In the genomic region with DNA sequence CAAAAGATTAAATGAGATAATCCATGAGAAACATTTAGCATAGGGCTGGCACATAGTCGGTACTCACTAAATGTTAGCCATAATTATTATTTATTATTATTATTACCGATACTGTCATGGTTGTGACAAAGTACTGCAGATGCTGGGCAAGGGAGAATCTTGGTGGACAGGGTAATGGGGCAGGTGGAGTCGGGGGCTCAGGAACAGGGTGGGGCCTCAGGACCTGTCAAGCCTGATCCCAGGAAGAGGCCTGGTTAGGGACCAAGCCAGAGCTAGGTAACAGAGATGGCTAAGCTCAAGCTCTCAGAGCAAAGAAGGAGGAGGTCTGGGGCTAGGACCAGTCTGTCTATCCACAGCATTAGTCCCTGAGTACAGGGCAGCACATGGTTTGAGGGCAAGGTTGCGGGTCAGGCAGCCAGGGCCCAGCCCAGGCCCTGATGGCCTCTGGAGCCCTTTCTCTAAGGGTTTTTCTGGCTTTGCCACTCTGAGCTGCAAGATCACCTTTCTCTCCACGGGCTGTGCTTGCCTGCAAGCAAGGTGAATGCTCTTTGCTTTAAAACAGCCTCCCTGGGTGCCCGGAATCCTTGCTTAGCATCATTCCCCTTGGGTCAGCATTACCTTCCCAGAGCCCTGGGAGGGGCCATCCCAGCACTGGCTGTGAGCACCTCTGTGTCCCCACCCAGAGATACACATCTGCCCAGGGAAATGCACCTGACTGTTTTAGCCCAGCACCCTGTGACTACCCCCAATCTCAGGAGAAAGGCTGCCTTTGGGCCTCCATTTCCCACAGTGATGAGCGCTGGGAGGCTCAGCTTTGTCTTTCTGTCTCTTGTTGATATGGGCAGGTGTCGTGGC, we compare ENCODE assay signal across 17 cellular contexts.
DNase-seq lines count a peak whose midpoint lies in the region; ATAC-seq and TF ChIP-seq lines count a peak whose summit lies in the region.
"Had no signal": no experiment of that assay in that cellular context is flagged by ENCODE, and none has a peak within 500 bp of the region (broad histone marks: within the 10 kb centered on the region; RNA-seq: fewer than 3 reads in every experiment).

No MANE protein-coding gene starts in this region.

- no peaks in the 10 kb centered on the region for H3K36me3 ChIP-seq in IMR-90 (ENCODE audit: control insufficient read depth, insufficient read depth, low read length)

- no peak for ATAC-seq in IMR-90 (ENCODE audit: low read depth)
- no peak for ATAC-seq in natural killer cell treated with Interleukin-12 subunit alpha and Interleukin-12 subunit beta and Interleukin-15 and Interleukin-18, amount 100 ng/mL, for 72 hours

- in situ Hi-C loops in IMR-90 (cut with MboI; ENCODE audit: low sequenced_read_pairs), result no loop called here

- no peaks in the 10 kb centered on the region for H3K4me1 ChIP-seq in IMR-90 (ENCODE audit: control insufficient read depth, insufficient read depth, low read length)
- H3K4me1 ChIP-seq: Caco-2 had no signal

- H3K4me2 ChIP-seq in IMR-90 (ENCODE audit: low read depth, low read length), result no peak overlapping the region

- H2BK120ac ChIP-seq in IMR-90 (ENCODE audit: low read depth, low read length), result no peak overlapping the region

- TF ChIP-seq POLR2A in IMR-90 (IDR thresholded peaks at IDR 0.05; ENCODE audit: low read depth, low read length), result no peak

- H3K9me1 ChIP-seq in IMR-90 (ENCODE audit: insufficient read depth, low read length), result 0 out of 2 replicates have a peak, but pooled peaks cover 3% of the 10 kb centered on the region

- H2BK20ac ChIP-seq in IMR-90 (ENCODE audit: low read depth, low read length), result no peak overlapping the region

- no peak overlapping the region for H2AK9ac ChIP-seq in IMR-90 (replicated peaks; ENCODE audit: low read depth, low read length, poor library complexity)

- H3K36me3 Mint-ChIP-seq in activated T-cell treated with anti-CD3 and anti-CD28 coated beads, Interleukin-2, amount 50 U/mL, for 24 hours (ENCODE audit: low read depth), result no peaks in the 10 kb centered on the region
- H3K36me3 Mint-ChIP-seq in type B pancreatic cell, result no peaks in the 10 kb centered on the region
- H3K36me3 Mint-ChIP-seq in natural killer cell treated with Interleukin-12 subunit alpha and Interleukin-12 subunit beta and Interleukin-15 and Interleukin-18, amount 100 ng/mL, for 72 hours, result no peaks in the 10 kb centered on the region
- H3K36me3 Mint-ChIP-seq: CD4-positive, CD25-positive, alpha-beta regulatory T cell; IgD-negative memory B cell had no signal

- H3K4ac ChIP-seq in IMR-90 (ENCODE audit: low read depth, low read length), result no peak overlapping the region

- WGBS in IMR-90 (ENCODE audit: extremely low coverage in 2 of 2, insufficient read length in 1 of 2), 2 experiments, result 46% methylated on average over 2 of the region's 8 CpGs; no CpG with 5 or more reads in 1 of the 2 experiments

- H3K4me1 Mint-ChIP-seq in activated T-cell treated with anti-CD3 and anti-CD28 coated beads, Interleukin-2, amount 50 U/mL, for 24 hours (ENCODE audit: low read depth), result no peaks in the 10 kb centered on the region
- H3K4me1 Mint-ChIP-seq in type B pancreatic cell (ENCODE audit: unreplicated experiment), result peaks cover 13% of the 10 kb centered on the region
- no peaks in the 10 kb centered on the region for H3K4me1 Mint-ChIP-seq in natural killer cell treated with Interleukin-12 subunit alpha and Interleukin-12 subunit beta and Interleukin-15 and Interleukin-18, amount 100 ng/mL, for 72 hours (ENCODE audit: low read depth in 2 of 2)
- H3K4me1 Mint-ChIP-seq: CD4-positive, CD25-positive, alpha-beta regulatory T cell had no signal

- no peak overlapping the region for H3K9ac ChIP-seq in IMR-90 (ENCODE audit: low read depth, low read length)

- no peak overlapping the region for H2AK5ac ChIP-seq in IMR-90 (ENCODE audit: low read depth, low read length)

- CTCF ChIA-PET in IMR-90 (lab: Yijun Ruan, JAX), result interaction anchor here (0.6 kb wide), 1 partner anchor 623 kb away, joined by 3 read pairs; no protein-coding TSS in a partner anchor

- no peak overlapping the region for H3K4me3 ChIP-seq in IMR-90 (ENCODE audit: insufficient read depth, low read depth, low read length)

- no peak overlapping the region for H3K23ac ChIP-seq in IMR-90 (ENCODE audit: low read depth, low read length)

- no peak overlapping the region for H3K27ac ChIP-seq in IMR-90 (ENCODE audit: insufficient read depth, low read length)

- H3K4me3 Mint-ChIP-seq in activated T-cell treated with anti-CD3 and anti-CD28 coated beads, Interleukin-2, amount 50 U/mL, for 24 hours, result no peak overlapping the region
- H3K4me3 Mint-ChIP-seq in type B pancreatic cell, result no peak overlapping the region
- no peak overlapping the region for H3K4me3 Mint-ChIP-seq in natural killer cell treated with Interleukin-12 subunit alpha and Interleukin-12 subunit beta and Interleukin-15 and Interleukin-18, amount 100 ng/mL, for 72 hours
- H3K4me3 Mint-ChIP-seq: CD4-positive, CD25-positive, alpha-beta regulatory T cell; IgD-negative memory B cell had no signal

- no peak overlapping the region for H2BK5ac ChIP-seq in IMR-90 (ENCODE audit: low read depth, low read length, poor library complexity, severe bottlenecking)

- H2BK15ac ChIP-seq in IMR-90 (ENCODE audit: low read depth, low read length), result no peak overlapping the region

- H3K9me3 Mint-ChIP-seq in activated T-cell treated with anti-CD3 and anti-CD28 coated beads, Interleukin-2, amount 50 U/mL, for 24 hours, result no peaks in the 10 kb centered on the region
- H3K9me3 Mint-ChIP-seq in type B pancreatic cell, result no peaks in the 10 kb centered on the region
- H3K9me3 Mint-ChIP-seq in natural killer cell treated with Interleukin-12 subunit alpha and Interleukin-12 subunit beta and Interleukin-15 and Interleukin-18, amount 100 ng/mL, for 72 hours, result no peaks in the 10 kb centered on the region

- no peaks in the 10 kb centered on the region; the same call in 1 of the 2 replicates for H4K20me1 ChIP-seq in IMR-90 (ENCODE audit: insufficient read depth, low read length)

- H3K27ac Mint-ChIP-seq in activated T-cell treated with anti-CD3 and anti-CD28 coated beads, Interleukin-2, amount 50 U/mL, for 24 hours, result no peak overlapping the region
- no peak overlapping the region for H3K27ac Mint-ChIP-seq in type B pancreatic cell
- no peak overlapping the region for H3K27ac Mint-ChIP-seq in natural killer cell treated with Interleukin-12 subunit alpha and Interleukin-12 subunit beta and Interleukin-15 and Interleukin-18, amount 100 ng/mL, for 72 hours
- H3K27ac Mint-ChIP-seq: IgD-negative memory B cell had no signal

- no peaks in the 10 kb centered on the region for H3K79me1 ChIP-seq in IMR-90 (ENCODE audit: low read depth in 1 of 2, low read length in 2 of 2)

- intact Hi-C loops in IMR-90 (cut with micrococcal nuclease), result no loop called here

- no peak for TF ChIP-seq RAD21 in IMR-90 (IDR thresholded peaks at IDR 0.05; ENCODE audit: low read length)

- H2AFZ ChIP-seq in IMR-90 (replicated peaks; ENCODE audit: low read length, poor library complexity), result peak overlapping the region; percentile 14

- no peak overlapping the region for H4K8ac ChIP-seq in IMR-90 (ENCODE audit: low read depth in 2 of 2, low read length in 2 of 2)

- H3K27me3 ChIP-seq in IMR-90 (ENCODE audit: control insufficient read depth, insufficient read depth, low read length), result no peaks in the 10 kb centered on the region; the same call in 1 of the 2 replicates

- POLR2A ChIA-PET in IMR-90 (lab: Charles Lee; ENCODE audit: unreplicated experiment), result no interaction called here

- dilution Hi-C loops in IMR-90 (cut with HindIII; ENCODE audit: low sequenced_read_pairs, unreplicated experiment), result no loop called here

- H3K27me3 Mint-ChIP-seq in activated T-cell treated with anti-CD3 and anti-CD28 coated beads, Interleukin-2, amount 50 U/mL, for 24 hours, result peaks cover 10% of the 10 kb centered on the region
- peaks cover 8% of the 10 kb centered on the region for H3K27me3 Mint-ChIP-seq in type B pancreatic cell
- H3K27me3 Mint-ChIP-seq in natural killer cell treated with Interleukin-12 subunit alpha and Interleukin-12 subunit beta and Interleukin-15 and Interleukin-18, amount 100 ng/mL, for 72 hours, result peaks cover 5 to 12% of the 10 kb centered on the region in 2 donors

- DNase-seq in activated T-cell treated with anti-CD3 and anti-CD28 coated beads, Interleukin-2, amount 50 U/mL, for 24 hours, result peak; percentile 9
- DNase-seq in activated T-cell treated with anti-CD3 and anti-CD28 coated beads, Interleukin-2, amount 50 U/mL, for 1 hour, result no peak
- DNase-seq in IMR-90 (no peak), mesenteric fat pad (ENCODE audit: low spot score) (peak; percentile 55), type B pancreatic cell (ENCODE audit: extremely low spot score, unreplicated experiment) (peak; percentile 44), NCI-H748 treated with DMSO at 0.1 percent for 48 hours (lab: John Stamatoyannopoulos, UW) (no peak)
- DNase-seq in natural killer cell treated with Interleukin-12 subunit alpha and Interleukin-12 subunit beta and Interleukin-15 and Interleukin-18, amount 100 ng/mL, for 72 hours (ENCODE audit: low spot score), result no peak
- DNase-seq: Caco-2; CD4-positive, CD25-positive, alpha-beta regulatory T cell; EL; Kasumi-1; MM.1S; NCI-H1105; NCI-H1694; NCI-H2227 treated with DMSO at 0.1 percent for 48 hours; NCI-H524 had no signal

- no peak overlapping the region for H4K91ac ChIP-seq in IMR-90 (ENCODE audit: insufficient read depth, low read depth, low read length)

- no peak overlapping the region for H3K56ac ChIP-seq in IMR-90 (ENCODE audit: extremely low read depth, insufficient read depth, low read length)

- no peak overlapping the region for H3K18ac ChIP-seq in IMR-90 (ENCODE audit: low read depth, low read length)

- BruUV-seq in IMR-90 (replicated peaks; lab: Mats Ljungman, UMichigan), result no TSS peak

- H3K9me3 ChIP-seq in IMR-90 (ENCODE audit: control insufficient read depth, insufficient read depth, low read length), result no peaks in the 10 kb centered on the region
- H3K9me3 ChIP-seq: Caco-2 had no signal

- no peak overlapping the region for H3K14ac ChIP-seq in IMR-90 (replicated peaks; ENCODE audit: low read depth, low read length)

- H4K5ac ChIP-seq in IMR-90 (ENCODE audit: low read depth, low read length), result no peak overlapping the region

- TF ChIP-seq CTCF in IMR-90 (conservative IDR thresholded peaks at IDR 0.05; ENCODE audit: low read depth, low read length) (no peak), type B pancreatic cell (conservative IDR thresholded peaks at IDR 0.05) (no peak)

TF ChIP-seq in IMR-90, 13 proteins besides CTCF, POLR2A, EP300 and RAD21 (continues in another document):
- TF ChIP-seq SMC3 (IDR thresholded peaks at IDR 0.05; ENCODE audit: low read depth, low read length) (no peak), NFE2L2 (IDR thresholded peaks at IDR 0.05; ENCODE audit: low read depth, low read length) (no peak)

Comparison
In these comparisons a context has a peak if more than half of its experiments do, and no peak if none do; other contexts are left out.
1. DNase-seq: peak in activated T-cell treated with anti-CD3 and anti-CD28 coated beads, Interleukin-2, amount 50 U/mL, for 24 hours (single experiment), mesenteric fat pad (single experiment) and type B pancreatic cell (single experiment); none in activated T-cell treated with anti-CD3 and anti-CD28 coated beads, Interleukin-2, amount 50 U/mL, for 1 hour (single experiment), IMR-90 (single experiment), NCI-H748 treated with DMSO at 0.1 percent for 48 hours (single experiment) and natural killer cell treated with Interleukin-12 subunit alpha and Interleukin-12 subunit beta and Interleukin-15 and Interleukin-18, amount 100 ng/mL, for 72 hours (single experiment).